Comparison of ENCODE assay signal across 13 cellular contexts in the genomic region with DNA sequence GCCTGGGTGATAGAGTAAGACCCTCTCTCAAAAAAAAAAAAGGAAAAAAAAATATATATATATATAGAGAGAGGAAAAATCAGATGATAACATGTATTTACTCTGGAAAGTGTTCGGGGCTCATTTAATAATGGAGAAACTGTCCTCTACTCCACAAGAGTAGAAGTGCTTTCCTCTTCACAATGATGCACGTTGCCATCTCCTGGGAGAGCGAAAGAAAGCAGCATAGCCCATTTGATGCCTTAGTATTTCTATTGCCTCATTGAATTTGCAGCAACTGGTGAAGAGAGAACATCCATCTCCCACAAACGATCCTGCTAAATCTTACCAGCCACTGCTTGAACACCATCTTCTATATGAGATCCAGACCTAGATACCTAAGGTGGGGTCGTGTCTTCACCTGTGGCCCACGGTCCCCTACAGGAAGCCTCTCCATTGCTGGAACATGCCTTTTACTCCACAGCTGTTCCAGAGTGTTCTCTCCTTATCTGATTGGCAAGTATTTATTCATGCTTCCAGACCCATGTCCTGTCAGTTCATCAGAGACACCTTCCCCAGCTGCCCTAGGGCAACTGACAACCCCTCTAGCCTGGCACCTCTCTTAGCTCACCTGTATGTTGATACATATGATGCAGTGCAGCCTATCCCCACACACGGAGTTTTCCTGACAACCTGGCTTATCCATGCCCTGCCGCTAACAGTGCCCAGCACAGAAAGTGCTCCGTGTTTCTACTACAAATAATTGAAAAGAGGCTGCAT.
A peak's percentile ranks its signal among the peaks of the same experiment; 100 is the strongest.
DNase-seq lines count a peak whose midpoint lies in the region; ATAC-seq and TF ChIP-seq lines count a peak whose summit lies in the region.
"Had no signal": no experiment of that assay in that cellular context is flagged by ENCODE, and none has a peak within 500 bp of the region (broad histone marks: within the 10 kb centered on the region; RNA-seq: fewer than 3 reads in every experiment).

No MANE protein-coding gene starts in this region.

- H3K4me1 ChIP-seq in left ventricle myocardium inferior (no peaks in the 10 kb centered on the region), H9 (ENCODE audit: insufficient read depth, low read length) (peaks cover 2% of the 10 kb centered on the region; the same call in 1 of the 2 replicates), mesendoderm (ENCODE audit: control insufficient read depth, low read depth, low read length) (no peaks in the 10 kb centered on the region)
- H3K4me1 ChIP-seq: A549 had no signal

- H4K5ac ChIP-seq in H9 (ENCODE audit: insufficient read length, low read depth, low read length): no peak overlapping the region
- H4K5ac ChIP-seq in mesendoderm (ENCODE audit: low read length): no peak overlapping the region

- H3K9ac ChIP-seq in H9 (ENCODE audit: extremely low read depth, insufficient read length, low read length) (no peak overlapping the region), mesendoderm (ENCODE audit: low read length) (no peak overlapping the region)

- H2BK120ac ChIP-seq in H9 (ENCODE audit: low read depth, low read length, poor library complexity, severe bottlenecking) (no peak overlapping the region), mesendoderm (ENCODE audit: low read depth, low read length) (no peak overlapping the region)

- H3K4me3 ChIP-seq in left ventricle myocardium inferior: no peak overlapping the region
- no peak overlapping the region for H3K4me3 ChIP-seq in mesendoderm (ENCODE audit: low read length)
- H3K4me3 ChIP-seq: A549 had no signal

- no peak overlapping the region for H3K18ac ChIP-seq in H9 (ENCODE audit: insufficient read length, low read depth, low read length)
- H3K18ac ChIP-seq in mesendoderm (ENCODE audit: low read length): no peak overlapping the region

- no peak overlapping the region for H4K91ac ChIP-seq in H9 (ENCODE audit: insufficient read length, low read depth, low read length)

- no peaks in the 10 kb centered on the region for H3K79me2 ChIP-seq in H9 (ENCODE audit: insufficient read depth, low read length)
- no peaks in the 10 kb centered on the region for H3K79me2 ChIP-seq in mesendoderm (ENCODE audit: control insufficient read depth, insufficient read depth, low read length)

- H3K56ac ChIP-seq in H9 (ENCODE audit: insufficient read length, low read depth, low read length) (no peak overlapping the region), mesendoderm (ENCODE audit: low read length) (no peak overlapping the region)

- H2BK15ac ChIP-seq in H9 (ENCODE audit: low read depth, low read length) (no peak overlapping the region), mesendoderm (replicated peaks; ENCODE audit: low read depth) (no peak overlapping the region)

- no peak overlapping the region for H2BK20ac ChIP-seq in H9 (ENCODE audit: low read depth, low read length, poor library complexity, severe bottlenecking)

- H3K27me3 ChIP-seq in left ventricle myocardium inferior (ENCODE audit: low read depth) (no peaks in the 10 kb centered on the region), H9 (ENCODE audit: insufficient read depth, low read length) (no peaks in the 10 kb centered on the region), mesendoderm (ENCODE audit: insufficient read depth, low read length, poor library complexity) (no peaks in the 10 kb centered on the region)

- H2BK12ac ChIP-seq in H9 (ENCODE audit: insufficient read length, low read depth, low read length): no peak overlapping the region

- H3K36me3 Mint-ChIP-seq in H9 (ENCODE audit: insufficient read depth in 1 of 3, low read depth in 3 of 3) (peaks cover 0 to 4% (median 0%) of the 10 kb centered on the region in 3 experiments; a peak in 2 of 7 replicates), WTC11 (no peaks in the 10 kb centered on the region)
- H3K36me3 Mint-ChIP-seq in activated CD8-positive, alpha-beta T cell treated with anti-CD3 and anti-CD28 coated beads for 36 hours (ENCODE audit: low read depth): no peaks in the 10 kb centered on the region
- H3K36me3 Mint-ChIP-seq: CD14-positive monocyte; CD8-positive, alpha-beta T cell had no signal

- peaks cover 4% of the 10 kb centered on the region in 2 experiments; a peak in 2 of 5 replicates for H3K9me3 Mint-ChIP-seq in H9
- peaks cover 9% of the 10 kb centered on the region for H3K9me3 Mint-ChIP-seq in WTC11
- H3K9me3 Mint-ChIP-seq in activated CD8-positive, alpha-beta T cell treated with anti-CD3 and anti-CD28 coated beads for 36 hours: no peaks in the 10 kb centered on the region

- H3K79me1 ChIP-seq in H9 (ENCODE audit: insufficient read depth, low read depth, low read length, poor library complexity, severe bottlenecking) (no peaks in the 10 kb centered on the region), mesendoderm (ENCODE audit: low read length) (no peaks in the 10 kb centered on the region)

- CTCF ChIA-PET in WTC11 (lab: Charles Lee): interaction anchor here (1.5 kb wide), 1 partner anchor 639 kb away, joined by 4 read pairs; no protein-coding TSS in a partner anchor
- CTCF ChIA-PET in activated CD8-positive, alpha-beta T cell treated with anti-CD3 and anti-CD28 coated beads for 36 hours (lab: Charles Lee): no interaction called here

- H3K27ac Mint-ChIP-seq in H9 (no peak overlapping the region), WTC11 (no peak overlapping the region)
- H3K27ac Mint-ChIP-seq in activated CD8-positive, alpha-beta T cell treated with anti-CD3 and anti-CD28 coated beads for 36 hours: no peak overlapping the region
- H3K27ac Mint-ChIP-seq: CD14-positive monocyte; CD8-positive, alpha-beta T cell had no signal

- TF ChIP-seq CTCF in left ventricle myocardium inferior (IDR thresholded peaks at IDR 0.05; ENCODE audit: borderline replicate concordance): no peak
- peak; percentile 33; the same call in 2 of the 3 replicates for TF ChIP-seq CTCF in H9 (conservative IDR thresholded peaks at IDR 0.05)
- no peak for TF ChIP-seq CTCF in WTC11 (IDR thresholded peaks at IDR 0.05)
- no peak for TF ChIP-seq CTCF in activated CD8-positive, alpha-beta T cell treated with anti-CD3 and anti-CD28 coated beads for 36 hours (IDR thresholded peaks at IDR 0.05)

- H3K27me3 Mint-ChIP-seq in H9 (ENCODE audit: low read depth) (peaks cover 2% of the 10 kb centered on the region), WTC11 (ENCODE audit: low read depth) (peaks cover 3% of the 10 kb centered on the region; the same call in 1 of the 2 replicates)
- no peaks in the 10 kb centered on the region for H3K27me3 Mint-ChIP-seq in activated CD8-positive, alpha-beta T cell treated with anti-CD3 and anti-CD28 coated beads for 36 hours

- H3K4ac ChIP-seq in H9 (ENCODE audit: low read depth, low read length): no peak overlapping the region
- H3K4ac ChIP-seq in mesendoderm (ENCODE audit: low read depth, low read length): no peak overlapping the region

- H2AK5ac ChIP-seq in H9 (ENCODE audit: insufficient read length, low read length) (no peak overlapping the region), mesendoderm (ENCODE audit: low read length) (no peak overlapping the region)

- no peak overlapping the region for H3K14ac ChIP-seq in H9 (ENCODE audit: insufficient read depth, low read length)

- H4K8ac ChIP-seq in H9 (replicated peaks; ENCODE audit: insufficient read length, low read depth, low read length) (no peak overlapping the region), mesendoderm (ENCODE audit: low read depth, low read length) (no peak overlapping the region)

- DNase-seq in Right ventricle myocardium superior: no peak
- DNase-seq in left ventricle myocardium inferior: no peak
- no peak for DNase-seq in H9
- no peak for DNase-seq in WTC11 (ENCODE audit: low spot score)
- peak; percentile 17 for DNase-seq in mesendoderm
- no peak for DNase-seq in DMS53 (lab: John Stamatoyannopoulos, UW)
- no peak for DNase-seq in activated CD8-positive, alpha-beta T cell treated with anti-CD3 and anti-CD28 coated beads for 36 hours
- DNase-seq: CD8-positive, alpha-beta T cell; DMS153; GF-D8 had no signal

- H2BK5ac ChIP-seq in H9 (ENCODE audit: insufficient read length, low read length) (no peak overlapping the region), mesendoderm (ENCODE audit: low read length) (no peak overlapping the region)

- H3K4me1 Mint-ChIP-seq in H9: peaks cover 12 to 17% of the 10 kb centered on the region in 2 experiments
- H3K4me1 Mint-ChIP-seq in WTC11: peaks cover 8% of the 10 kb centered on the region; the same call in 1 of the 2 replicates
- H3K4me1 Mint-ChIP-seq in activated CD8-positive, alpha-beta T cell treated with anti-CD3 and anti-CD28 coated beads for 36 hours (ENCODE audit: low read depth): no peaks in the 10 kb centered on the region
- H3K4me1 Mint-ChIP-seq: CD14-positive monocyte had no signal

- intact Hi-C loops in Right ventricle myocardium superior (cut with DNase I): no loop called here
- intact Hi-C loops in left ventricle myocardium inferior (cut with micrococcal nuclease): no loop called here
- intact Hi-C loops in activated CD8-positive, alpha-beta T cell treated with anti-CD3 and anti-CD28 coated beads for 36 hours (cut with micrococcal nuclease): no loop called here

- no peak overlapping the region for H3K23ac ChIP-seq in H9 (ENCODE audit: insufficient read length, low read depth, low read length)
- H3K23ac ChIP-seq in mesendoderm (ENCODE audit: low read length): no peak overlapping the region

- H3T11ph ChIP-seq in H9 (ENCODE audit: low read length): no peak overlapping the region

- H2AFZ ChIP-seq in H9 (ENCODE audit: low read length): no peak overlapping the region

- H3K36me3 ChIP-seq in left ventricle myocardium inferior: no peaks in the 10 kb centered on the region
- H3K36me3 ChIP-seq in mesendoderm (ENCODE audit: control insufficient read depth, insufficient read depth, low read length): no peaks in the 10 kb centered on the region

- WGBS in H9 (ENCODE audit: extremely low coverage, insufficient read length, low lambda C conversion rate): no CpG with 5 or more reads among the region's 9 CpGs
- WGBS in mesendoderm (ENCODE audit: extremely low coverage, insufficient coverage, low lambda C conversion rate): no CpG with 5 or more reads among the region's 9 CpGs

- ATAC-seq in Right ventricle myocardium superior (ENCODE audit: poor library complexity) (peak; percentile 18), WTC11 (peak; percentile 39; the same call in 1 of the 2 replicates)
- no peak for ATAC-seq in activated CD8-positive, alpha-beta T cell treated with anti-CD3 and anti-CD28 coated beads for 36 hours
- ATAC-seq: A549; CD8-positive, alpha-beta T cell; HCT116 had no signal

- H4K20me1 ChIP-seq in H9 (ENCODE audit: control insufficient read depth, insufficient read depth, insufficient read length): no peaks in the 10 kb centered on the region

- no peak overlapping the region for H3K4me3 Mint-ChIP-seq in H9
- no peak overlapping the region for H3K4me3 Mint-ChIP-seq in WTC11
- H3K4me3 Mint-ChIP-seq in activated CD8-positive, alpha-beta T cell treated with anti-CD3 and anti-CD28 coated beads for 36 hours: no peak overlapping the region
- H3K4me3 Mint-ChIP-seq: CD8-positive, alpha-beta T cell had no signal

- H3K27ac ChIP-seq in left ventricle myocardium inferior (replicated peaks) (no peak overlapping the region), H9 (ENCODE audit: insufficient read length, low read depth, low read length) (no peak overlapping the region), mesendoderm (ENCODE audit: low read depth, low read length) (no peak overlapping the region)
- H3K27ac ChIP-seq: A549 had no signal

- no peaks in the 10 kb centered on the region for H3K23me2 ChIP-seq in H9 (ENCODE audit: insufficient read length, low read depth, low read length, poor library complexity, severe bottlenecking)

- H3K9me3 ChIP-seq in left ventricle myocardium inferior (replicated peaks) (no peaks in the 10 kb centered on the region), H9 (ENCODE audit: control insufficient read depth, low read depth, low read length) (no peaks in the 10 kb centered on the region)
- H3K9me3 ChIP-seq: A549 had no signal

- no peak overlapping the region for H3K4me2 ChIP-seq in H9 (ENCODE audit: insufficient read depth, insufficient read length, low read length)
- H3K4me2 ChIP-seq in mesendoderm (ENCODE audit: low read length): no peak overlapping the region
- H3K4me2 ChIP-seq: A549 had no signal

- POLR2A ChIA-PET in WTC11 (lab: Charles Lee): no interaction called here
- POLR2A ChIA-PET in activated CD8-positive, alpha-beta T cell treated with anti-CD3 and anti-CD28 coated beads for 36 hours (lab: Charles Lee): interaction anchor here (0.6 kb wide), 1 partner anchor 1489 kb away, joined by 3 read pairs; no protein-coding TSS in a partner anchor
